In the genomic region with DNA sequence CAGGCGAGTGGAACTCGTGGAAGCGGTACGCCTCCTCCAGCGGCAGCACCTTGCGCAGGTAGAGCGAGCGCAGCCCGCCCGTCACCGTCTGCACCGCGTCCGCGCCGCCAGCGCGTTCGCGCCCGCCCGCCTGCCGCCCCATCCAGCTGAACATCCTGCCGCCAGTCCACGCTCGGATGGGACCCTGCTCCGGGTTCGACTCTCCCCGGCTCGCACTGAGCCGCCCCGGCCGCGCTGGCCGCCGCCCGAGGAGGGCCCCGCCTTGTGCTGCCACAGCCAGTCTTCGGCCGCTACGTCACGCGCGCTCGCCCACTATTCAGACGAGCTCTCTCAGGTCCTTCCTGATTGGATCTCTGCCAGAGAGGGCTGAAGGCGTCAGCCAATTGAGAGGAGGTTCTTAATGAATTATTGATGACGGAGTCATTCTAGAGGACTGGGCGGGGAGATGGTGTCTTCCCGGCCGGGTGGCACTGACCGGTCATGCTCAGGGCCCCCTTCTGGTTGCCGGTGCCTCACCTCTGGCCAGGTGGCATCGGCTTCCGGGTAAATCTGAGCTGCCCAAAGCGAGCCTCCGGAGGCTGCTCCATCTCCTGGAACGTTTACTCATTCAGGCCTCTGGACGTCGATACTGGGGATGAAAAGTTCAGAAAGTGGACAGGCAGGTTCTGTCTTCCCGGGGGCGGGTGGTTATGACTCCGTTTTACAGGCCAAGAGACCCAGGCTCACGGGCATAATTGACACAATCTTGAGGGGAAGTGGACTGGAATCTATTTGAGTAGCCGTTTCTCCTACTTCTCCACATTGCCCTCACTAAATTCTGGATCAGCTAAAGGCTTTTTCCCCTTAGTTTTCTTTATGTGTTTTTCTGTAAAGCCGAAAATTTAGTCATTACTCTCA, we compare ENCODE assay signal across 8 cellular contexts. TPM values are rescaled to one million over a fixed set of nuclear protein-coding genes. Genes with fewer than 3 reads are reported as not detected.
DNase-seq lines count a peak whose midpoint lies in the region; ATAC-seq and TF ChIP-seq lines count a peak whose summit lies in the region.

A gene (minus strand): TSS at position 217 of the 897 bp plus-strand sequence. CDS start 63 bp downstream, at position 154.

- peak within 1 kb of the TSS; percentile 96 for H3K27ac Mint-ChIP-seq in GM23338
- H3K27ac Mint-ChIP-seq in activated T-helper 17 cell treated with anti-CD3 and anti-CD28 coated beads, Interleukin-2, amount 50 U/mL, for 72 hours = peak within 1 kb of the TSS; percentile 98
- peak within 1 kb of the TSS; percentile 84 to 98 (median 96) for H3K27ac Mint-ChIP-seq in naive thymus-derived CD8-positive, alpha-beta T cell

- H3K4me1 ChIP-seq in GM23338 (ENCODE audit: insufficient read depth) = peaks cover 18% of the 10 kb centered on the region

- no peaks in the 10 kb centered on the region for H3K9me2 ChIP-seq in GM23338 (ENCODE audit: insufficient read depth)

- TF ChIP-seq CTCF in GM23338 (conservative IDR thresholded peaks at IDR 0.05; ENCODE audit: low read depth in 2 of 2) (peak; percentile 20 to 44; a peak in 3 of 4 replicates), LNCAP (IDR thresholded peaks at IDR 0.05) (peak; percentile 51; the same call in 1 of the 2 replicates), fibroblast of mammary gland (conservative IDR thresholded peaks at IDR 0.05; ENCODE audit: control insufficient read depth, insufficient read depth, low read depth, low read length) (peak; percentile 24)

- H3K4me1 Mint-ChIP-seq in GM23338 = peaks cover 25% of the 10 kb centered on the region
- peaks cover 38% of the 10 kb centered on the region for H3K4me1 Mint-ChIP-seq in activated T-helper 17 cell treated with anti-CD3 and anti-CD28 coated beads, Interleukin-2, amount 50 U/mL, for 72 hours
- H3K4me1 Mint-ChIP-seq in naive thymus-derived CD8-positive, alpha-beta T cell = peaks cover 18 to 47% (median 41%) of the 10 kb centered on the region in 4 donors

- H3K27me3 ChIP-seq in GM23338 (ENCODE audit: insufficient read depth) = no peaks in the 10 kb centered on the region

- H4K20me1 ChIP-seq in GM23338 (replicated peaks; ENCODE audit: insufficient read depth) = peaks cover 22% of the 10 kb centered on the region

- H3K4me2 ChIP-seq in GM23338 = peak within 1 kb of the TSS; percentile 83

- H3K36me3 Mint-ChIP-seq in GM23338 (ENCODE audit: low read depth) = no peaks in the 10 kb centered on the region; the same call in 2 of the 3 replicates
- H3K36me3 Mint-ChIP-seq in activated T-helper 17 cell treated with anti-CD3 and anti-CD28 coated beads, Interleukin-2, amount 50 U/mL, for 72 hours (ENCODE audit: low read depth) = peaks cover 42% of the 10 kb centered on the region
- H3K36me3 Mint-ChIP-seq in naive thymus-derived CD8-positive, alpha-beta T cell = peaks cover 0 to 2% (median 0%) of the 10 kb centered on the region in 3 donors

- ATAC-seq in GM23338 = peak; percentile 94
- peak; percentile 79 for ATAC-seq in activated T-helper 17 cell treated with anti-CD3 and anti-CD28 coated beads, Interleukin-2, amount 50 U/mL, for 72 hours (replicated peaks)
- peak; percentile 79 to 84 for ATAC-seq in naive thymus-derived CD8-positive, alpha-beta T cell

- no peaks in the 10 kb centered on the region for H3K36me3 ChIP-seq in GM23338 (ENCODE audit: insufficient read depth)

- H3K4me3 Mint-ChIP-seq in GM23338 = peak within 1 kb of the TSS; percentile 92
- peak within 1 kb of the TSS; percentile 97 for H3K4me3 Mint-ChIP-seq in activated T-helper 17 cell treated with anti-CD3 and anti-CD28 coated beads, Interleukin-2, amount 50 U/mL, for 72 hours
- H3K4me3 Mint-ChIP-seq in naive thymus-derived CD8-positive, alpha-beta T cell = peak within 1 kb of the TSS; percentile 87 to 96 (median 93)

- POLR2A ChIA-PET in naive thymus-derived CD8-positive, alpha-beta T cell (lab: Charles Lee) = interaction anchor here (0.6 to 3.5 kb wide), 8 partner anchors 10 to 312 kb away, joined by 3 to 59 read pairs (median 5); a partner anchor contains a TSS

- no peaks in the 10 kb centered on the region for H3K9me3 Mint-ChIP-seq in GM23338
- H3K9me3 Mint-ChIP-seq in activated T-helper 17 cell treated with anti-CD3 and anti-CD28 coated beads, Interleukin-2, amount 50 U/mL, for 72 hours = no peaks in the 10 kb centered on the region
- no peaks in the 10 kb centered on the region for H3K9me3 Mint-ChIP-seq in naive thymus-derived CD8-positive, alpha-beta T cell

- H3K27me3 Mint-ChIP-seq in GM23338 (ENCODE audit: insufficient read depth, low read depth, poor library complexity) = peaks cover 2% of the 10 kb centered on the region
- peaks cover 4% of the 10 kb centered on the region for H3K27me3 Mint-ChIP-seq in activated T-helper 17 cell treated with anti-CD3 and anti-CD28 coated beads, Interleukin-2, amount 50 U/mL, for 72 hours
- H3K27me3 Mint-ChIP-seq in naive thymus-derived CD8-positive, alpha-beta T cell = peaks cover 3 to 26% (median 8%) of the 10 kb centered on the region in 5 donors

- DNase-seq in EL = peak; percentile 100
- peak; percentile 99 for DNase-seq in GM23338 (ENCODE audit: low spot score)
- DNase-seq in RPMI8226 = peak; percentile 99
- peak; percentile 98 for DNase-seq in fibroblast of mammary gland (ENCODE audit: low read depth)
- DNase-seq in naive thymus-derived CD8-positive, alpha-beta T cell = peak; percentile 85 to 98 (median 93)
- DNase-seq in stimulated activated naive CD4-positive, alpha-beta T cell (lab: John Stamatoyannopoulos, UW) = peak; percentile 83 to 94 (median 92)

- H3F3A ChIP-seq in GM23338 (replicated peaks; ENCODE audit: low read depth) = no peaks in the 10 kb centered on the region

- H3K4me3 ChIP-seq in GM23338 = peak within 1 kb of the TSS; percentile 63
- peak within 1 kb of the TSS; percentile 72 for H3K4me3 ChIP-seq in fibroblast of mammary gland (ENCODE audit: control insufficient read depth, low read depth, low read length)

- peak within 1 kb of the TSS; percentile 7 for H3K27ac ChIP-seq in GM23338 (ENCODE audit: low read depth)

- H3K79me2 ChIP-seq in GM23338 (replicated peaks; ENCODE audit: insufficient read depth) = peaks cover 38% of the 10 kb centered on the region

- peak within 1 kb of the TSS; percentile 90 for H2AFZ ChIP-seq in GM23338

TF ChIP-seq in GM23338, 12 proteins besides CTCF, POLR2A, EP300 and RAD21:
- TF ChIP-seq, protein P1, sequence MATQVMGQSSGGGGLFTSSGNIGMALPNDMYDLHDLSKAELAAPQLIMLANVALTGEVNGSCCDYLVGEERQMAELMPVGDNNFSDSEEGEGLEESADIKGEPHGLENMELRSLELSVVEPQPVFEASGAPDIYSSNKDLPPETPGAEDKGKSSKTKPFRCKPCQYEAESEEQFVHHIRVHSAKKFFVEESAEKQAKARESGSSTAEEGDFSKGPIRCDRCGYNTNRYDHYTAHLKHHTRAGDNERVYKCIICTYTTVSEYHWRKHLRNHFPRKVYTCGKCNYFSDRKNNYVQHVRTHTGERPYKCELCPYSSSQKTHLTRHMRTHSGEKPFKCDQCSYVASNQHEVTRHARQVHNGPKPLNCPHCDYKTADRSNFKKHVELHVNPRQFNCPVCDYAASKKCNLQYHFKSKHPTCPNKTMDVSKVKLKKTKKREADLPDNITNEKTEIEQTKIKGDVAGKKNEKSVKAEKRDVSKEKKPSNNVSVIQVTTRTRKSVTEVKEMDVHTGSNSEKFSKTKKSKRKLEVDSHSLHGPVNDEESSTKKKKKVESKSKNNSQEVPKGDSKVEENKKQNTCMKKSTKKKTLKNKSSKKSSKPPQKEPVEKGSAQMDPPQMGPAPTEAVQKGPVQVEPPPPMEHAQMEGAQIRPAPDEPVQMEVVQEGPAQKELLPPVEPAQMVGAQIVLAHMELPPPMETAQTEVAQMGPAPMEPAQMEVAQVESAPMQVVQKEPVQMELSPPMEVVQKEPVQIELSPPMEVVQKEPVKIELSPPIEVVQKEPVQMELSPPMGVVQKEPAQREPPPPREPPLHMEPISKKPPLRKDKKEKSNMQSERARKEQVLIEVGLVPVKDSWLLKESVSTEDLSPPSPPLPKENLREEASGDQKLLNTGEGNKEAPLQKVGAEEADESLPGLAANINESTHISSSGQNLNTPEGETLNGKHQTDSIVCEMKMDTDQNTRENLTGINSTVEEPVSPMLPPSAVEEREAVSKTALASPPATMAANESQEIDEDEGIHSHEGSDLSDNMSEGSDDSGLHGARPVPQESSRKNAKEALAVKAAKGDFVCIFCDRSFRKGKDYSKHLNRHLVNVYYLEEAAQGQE (IDR thresholded peaks at IDR 0.05; ENCODE audit: unreplicated experiment) = peak; percentile 29
- TF ChIP-seq POLR2AphosphoS5 (IDR thresholded peaks at IDR 0.05; ENCODE audit: low read depth) = peak; percentile 96
- no peak for TF ChIP-seq EZH2phosphoT487 (IDR thresholded peaks at IDR 0.05; ENCODE audit: unreplicated experiment)
- peak; percentile 93 for TF ChIP-seq CREB1 (CRISPR knock-in tag; IDR thresholded peaks at IDR 0.05; ENCODE audit: low read depth)

RNA-seq across cellular contexts. Expression of the gene that starts here (rescaled TPM):
- 30.6 and 31.0 TPM in 2 replicates for total RNA-seq in GM23338 (2014; rRNA removed; shearing (Covaris generic))
- 11.2 and 13.0 TPM in 2 replicates for polyA plus RNA-seq in GM23338 (2016; fragmentation: Nextera tagmentation; extraction: Ambion mirVana)
- 10 to 100 TPM; 51.0 to 56.3 TPM for total RNA-seq in activated T-helper 17 cell treated with anti-CD3 and anti-CD28 coated beads, Interleukin-2, amount 50 U/mL, for 72 hours
- 10 to 100 TPM in 1 of 2 experiments, 1 to 10 TPM in 1; 9.1 to 10.4 TPM for total RNA-seq in naive thymus-derived CD8-positive, alpha-beta T cell
- polyA plus RNA-seq in naive thymus-derived CD8-positive, alpha-beta T cell = 1 to 10 TPM; 5.2 to 7.6 (median 5.9) TPM

Comparison
In these comparisons a context has a peak if more than half of its experiments do, and no peak if none do; other contexts are left out.
1. Peak in every context shown above with its lines: DNase-seq, ATAC-seq, H3K4me3 ChIP-seq and H3K27ac ChIP-seq.